22 cellular contexts compared by ENCODE assay signal in the genomic region with DNA sequence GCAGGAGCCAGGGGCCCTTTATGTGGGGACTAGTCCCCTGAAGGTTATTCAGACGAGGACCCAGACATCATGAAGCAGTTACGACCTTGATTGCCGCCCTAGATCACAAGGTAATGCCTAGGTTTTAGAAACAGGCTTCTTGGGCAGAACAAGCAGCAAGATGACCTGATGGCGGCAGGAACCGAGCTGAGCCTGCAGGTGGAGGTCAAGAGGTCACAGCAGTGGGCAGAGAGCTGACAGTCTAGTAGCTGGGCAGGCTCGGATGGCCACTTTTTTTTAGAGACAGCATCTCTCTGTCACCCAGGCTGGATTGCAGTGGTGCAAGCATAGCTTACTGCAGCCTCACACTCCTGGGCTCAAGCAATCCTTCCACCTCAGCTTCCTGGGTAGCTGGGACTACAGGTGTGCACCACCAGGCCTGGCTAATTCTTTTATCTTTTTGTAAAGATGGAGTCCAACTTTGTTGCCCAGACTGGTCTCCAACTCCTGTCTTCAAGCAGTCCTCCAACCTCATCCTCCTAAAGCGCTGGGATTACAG.
"Had no signal": no experiment of that assay in that cellular context is flagged by ENCODE, and none has a peak within 500 bp of the region (broad histone marks: within the 10 kb centered on the region; RNA-seq: fewer than 3 reads in every experiment).

No MANE protein-coding gene starts in this region.

- FAIRE-seq: kidney had no signal

- H3K36me3 Mint-ChIP-seq: natural killer cell treated with Interleukin-12 subunit alpha and Interleukin-12 subunit beta and Interleukin-15 and Interleukin-18, amount 100 ng/mL, for 72 hours; stimulated activated naive B cell treated with anti-CD40 and anti-IgM and Interleukin-4, amounts not matched to agents 10 μg/mL and 1 μg/mL and 100 μg/mL, for 72 hours had no signal

- H3K9me3 Mint-ChIP-seq: central memory CD8-positive, alpha-beta T cell; natural killer cell treated with Interleukin-12 subunit alpha and Interleukin-12 subunit beta and Interleukin-15 and Interleukin-18, amount 100 ng/mL, for 72 hours; stimulated activated naive CD8-positive, alpha-beta T cell treated with anti-CD3 and anti-CD28 coated beads, Interleukin-15, amount 100 ng/mL, for 72 hours had no signal

- ATAC-seq: left cardiac atrium; left ventricle myocardium superior; natural killer cell treated with Interleukin-12 subunit alpha and Interleukin-12 subunit beta and Interleukin-15 and Interleukin-18, amount 100 ng/mL, for 72 hours; sciatic nerve; stimulated activated naive B cell treated with anti-CD40 and anti-IgM and Interleukin-4, amounts not matched to agents 10 μg/mL and 1 μg/mL and 100 μg/mL, for 72 hours; stimulated activated naive CD8-positive, alpha-beta T cell treated with anti-CD3 and anti-CD28 coated beads, Interleukin-15, amount 100 ng/mL, for 72 hours had no signal

- H3K36me3 ChIP-seq: neutrophil, ovary, spleen, tibial nerve had no signal

- H3K79me2 ChIP-seq: hepatocyte had no signal

- H3K4me3 ChIP-seq: hepatocyte, lung, ovary, spleen, testis, tibial nerve had no signal

- H3K4me3 Mint-ChIP-seq: central memory CD8-positive, alpha-beta T cell; natural killer cell treated with Interleukin-12 subunit alpha and Interleukin-12 subunit beta and Interleukin-15 and Interleukin-18, amount 100 ng/mL, for 72 hours; stimulated activated naive B cell treated with anti-CD40 and anti-IgM and Interleukin-4, amounts not matched to agents 10 μg/mL and 1 μg/mL and 100 μg/mL, for 72 hours; stimulated activated naive CD8-positive, alpha-beta T cell treated with anti-CD3 and anti-CD28 coated beads, Interleukin-15, amount 100 ng/mL, for 72 hours had no signal

- H3K27me3 ChIP-seq: hepatocyte, ovary, testis, tibial nerve had no signal

- H2AFZ ChIP-seq: hepatocyte had no signal

- H3K27ac ChIP-seq: hepatocyte, neutrophil, ovary, spleen, testis, tibial nerve had no signal

- H3K9me3 ChIP-seq: neutrophil, ovary, spleen, testis, tibial nerve had no signal

- H3K4me1 Mint-ChIP-seq: central memory CD8-positive, alpha-beta T cell; stimulated activated naive B cell treated with anti-CD40 and anti-IgM and Interleukin-4, amounts not matched to agents 10 μg/mL and 1 μg/mL and 100 μg/mL, for 72 hours; stimulated activated naive CD8-positive, alpha-beta T cell treated with anti-CD3 and anti-CD28 coated beads, Interleukin-15, amount 100 ng/mL, for 72 hours had no signal

- DNase-seq: effector memory CD4-positive, alpha-beta T cell; foreskin melanocyte; kidney; left cardiac atrium; left ventricle myocardium superior; mesenchymal stem cell; midbrain; ovary; spleen; stimulated activated CD4-positive, alpha-beta T cell treated with anti-CD3 and anti-CD28 coated beads, Interleukin-15, amount 100 ng/mL, for 24 hours; stimulated activated CD4-positive, alpha-beta T cell treated with anti-CD3 and anti-CD28 coated beads, Interleukin-2, amount 100 ng/mL, for 24 hours; stimulated activated CD4-positive, alpha-beta T cell treated with anti-CD3 and anti-CD28 coated beads, Interleukin-4, amount 100 ng/mL, for 4 hours; stimulated activated naive B cell treated with anti-CD40 and anti-IgM and Interleukin-4, amounts not matched to agents 10 μg/mL and 1 μg/mL and 100 μg/mL, for 72 hours; stimulated activated naive CD8-positive, alpha-beta T cell treated with anti-CD3 and anti-CD28 coated beads, Interleukin-15, amount 100 ng/mL, for 72 hours; testis had no signal

- H3K27ac Mint-ChIP-seq: natural killer cell treated with Interleukin-12 subunit alpha and Interleukin-12 subunit beta and Interleukin-15 and Interleukin-18, amount 100 ng/mL, for 72 hours; stimulated activated naive B cell treated with anti-CD40 and anti-IgM and Interleukin-4, amounts not matched to agents 10 μg/mL and 1 μg/mL and 100 μg/mL, for 72 hours; stimulated activated naive CD8-positive, alpha-beta T cell treated with anti-CD3 and anti-CD28 coated beads, Interleukin-15, amount 100 ng/mL, for 72 hours had no signal

- H3K4me2 ChIP-seq: hepatocyte had no signal
